ENCODE assay signal across 1 cellular context in genomic region chr2:208006833-208007232, GRCh38.
TF ChIP-seq lines count a peak whose summit lies in the region.

No MANE protein-coding gene starts in this region.

TF ChIP-seq in IMR-90, 13 proteins besides CTCF, POLR2A, EP300 and RAD21:
- TF ChIP-seq RFX5 (IDR thresholded peaks at IDR 0.05; ENCODE audit: low read depth, low read length) (no peak), CHD1 (IDR thresholded peaks at IDR 0.05; ENCODE audit: low read depth, low read length) (no peak), MAZ (IDR thresholded peaks at IDR 0.05; ENCODE audit: borderline replicate concordance, low read depth, low read length) (no peak), MAFK (IDR thresholded peaks at IDR 0.05; ENCODE audit: low read depth, low read length) (no peak), FOS (IDR thresholded peaks at IDR 0.05; ENCODE audit: low read depth, low read length) (no peak), ELK1 (IDR thresholded peaks at IDR 0.05; ENCODE audit: borderline replicate concordance, low read depth, low read length) (no peak), NFE2L2 (IDR thresholded peaks at IDR 0.05; ENCODE audit: low read depth, low read length) (no peak), BHLHE40 (IDR thresholded peaks at IDR 0.05; ENCODE audit: low read depth, low read length) (no peak), USF2 (IDR thresholded peaks at IDR 0.05; ENCODE audit: low read depth, low read length) (no peak), SMC3 (IDR thresholded peaks at IDR 0.05; ENCODE audit: low read depth, low read length) (no peak), CEBPB (IDR thresholded peaks at IDR 0.05; ENCODE audit: low read depth, low read length) (no peak), RCOR1 (IDR thresholded peaks at IDR 0.05; ENCODE audit: insufficient replicate concordance, low read length) (no peak), MXI1 (IDR thresholded peaks at IDR 0.05; ENCODE audit: borderline replicate concordance, low read depth, low read length) (no peak)
TF ChIP-seq in IMR-90: peak in this region for 0.
